Comparison of ENCODE assay signal across 12 cellular contexts in genomic region chr15:32824777-32825176, GRCh38.
DNase-seq lines count a peak whose midpoint lies in the region; ATAC-seq and TF ChIP-seq lines count a peak whose summit lies in the region.
"Had no signal": no experiment of that assay in that cellular context is flagged by ENCODE, and none has a peak within 500 bp of the region (broad histone marks: within the 10 kb centered on the region; RNA-seq: fewer than 3 reads in every experiment).

No MANE protein-coding gene starts in this region.

- H3K27ac Mint-ChIP-seq in osteocyte (ENCODE audit: unreplicated experiment), result peak overlapping the region; percentile 95

- peak; percentile 97 for DNase-seq in EH (ENCODE audit: low read depth)
- peak; percentile 2 for DNase-seq in RKO (ENCODE audit: low spot score)
- DNase-seq in epithelial cell of prostate (ENCODE audit: low read depth, low spot score), result peak; percentile 33
- no peak for DNase-seq in osteocyte (ENCODE audit: extremely low spot score, unreplicated experiment)
- no peak for DNase-seq in mucosa of gallbladder (ENCODE audit: low spot score)
- DNase-seq in stimulated activated CD4-positive, alpha-beta T cell treated with anti-CD3 and anti-CD28 coated beads, Interleukin-12 subunit alpha, Interleukin-12 subunit beta, amount 100 ng/mL, for 4 hours, result no peak
- DNase-seq: heart right ventricle, NCI-H1694, testis had no signal

- H3K9me3 Mint-ChIP-seq in osteocyte (ENCODE audit: unreplicated experiment), result no peaks in the 10 kb centered on the region
- H3K9me3 Mint-ChIP-seq: central memory CD8-positive, alpha-beta T cell had no signal

- H3K4me3 Mint-ChIP-seq in osteocyte (ENCODE audit: unreplicated experiment), result peak overlapping the region; percentile 54
- H3K4me3 Mint-ChIP-seq: central memory CD8-positive, alpha-beta T cell had no signal

- H3K36me3 Mint-ChIP-seq in osteocyte (ENCODE audit: unreplicated experiment), result no peaks in the 10 kb centered on the region

- ATAC-seq in GM19328 (IDR thresholded peaks at IDR 0.05; ENCODE audit: unreplicated experiment) (no peak), GM18517 (IDR thresholded peaks at IDR 0.05; ENCODE audit: unreplicated experiment) (no peak)
- ATAC-seq: heart right ventricle had no signal

- H3K27me3 Mint-ChIP-seq in osteocyte (ENCODE audit: unreplicated experiment), result no peaks in the 10 kb centered on the region

- peaks cover 82% of the 10 kb centered on the region for H3K4me1 Mint-ChIP-seq in osteocyte (ENCODE audit: unreplicated experiment)

- TF ChIP-seq CTCF in osteocyte (IDR thresholded peaks at IDR 0.05), result no peak

- H3K27ac ChIP-seq in epithelial cell of prostate, result peak overlapping the region; percentile 66
- H3K27ac ChIP-seq: heart right ventricle, testis had no signal

Comparison
In these comparisons a context has a peak if more than half of its experiments do, and no peak if none do; other contexts are left out.
1. DNase-seq: peak in EH (single experiment), RKO (single experiment) and epithelial cell of prostate (single experiment); none in osteocyte (single experiment), mucosa of gallbladder (single experiment) and stimulated activated CD4-positive, alpha-beta T cell treated with anti-CD3 and anti-CD28 coated beads, Interleukin-12 subunit alpha, Interleukin-12 subunit beta, amount 100 ng/mL, for 4 hours (single experiment).